8 cellular contexts compared by ENCODE assay signal in the genomic region with DNA sequence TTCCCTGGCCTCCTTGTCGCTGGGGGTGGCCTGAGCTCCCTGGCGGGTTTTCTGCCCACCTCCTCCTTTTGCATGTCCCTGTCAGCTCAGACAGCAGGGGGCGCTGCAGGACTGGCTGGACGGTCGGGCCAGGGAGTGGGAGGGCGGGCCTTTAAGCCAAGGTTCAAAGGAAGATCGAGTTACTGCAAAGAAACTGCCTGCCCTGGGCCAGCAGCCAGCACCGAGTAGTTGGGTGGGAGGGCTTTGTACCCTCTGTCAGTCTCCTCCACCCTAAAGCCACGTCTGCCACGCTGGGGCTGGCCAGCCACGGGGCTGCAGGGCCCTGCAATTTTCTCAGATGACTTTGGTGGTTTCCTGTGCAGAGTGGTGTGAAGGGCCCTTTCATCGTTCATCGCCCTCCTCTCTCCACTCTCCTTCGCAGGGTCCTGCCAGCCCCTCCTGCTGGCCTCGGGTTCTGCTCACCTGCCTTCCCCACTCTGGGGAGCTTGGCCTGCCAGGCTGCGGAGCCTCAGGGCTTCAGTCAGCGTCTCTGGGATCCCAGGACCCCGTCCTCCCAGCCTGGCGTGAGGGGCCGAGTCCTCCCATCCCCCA. TPM values are rescaled to one million over a fixed set of nuclear protein-coding genes. Genes with fewer than 3 reads are reported as not detected.
DNase-seq lines count a peak whose midpoint lies in the region; ATAC-seq and TF ChIP-seq lines count a peak whose summit lies in the region.

No MANE protein-coding gene starts in this region.

- no peak overlapping the region for H3K4me3 Mint-ChIP-seq in activated naive CD8-positive, alpha-beta T cell treated with anti-CD3 and anti-CD28 coated beads, Interleukin-2, amount 50 U/mL, for 24 hours

- no peak for TF ChIP-seq POLR2A in tibial nerve (IDR thresholded peaks at IDR 0.05)

- DNase-seq in AG10803 (ENCODE audit: low read depth) (peak; percentile 67), NCI-H1105 (lab: John Stamatoyannopoulos, UW) (peak; percentile 71), heart right ventricle (peak; percentile 94 to 96), posterior cingulate gyrus (peak; percentile 79 to 98 (median 94)), tibial nerve (ENCODE audit: low spot score in 2 of 2) (peak; percentile 93 to 98)
- peak; percentile 97 for DNase-seq in activated naive CD8-positive, alpha-beta T cell treated with anti-CD3 and anti-CD28 coated beads, Interleukin-2, amount 50 U/mL, for 24 hours

- TF ChIP-seq CTCF in AG10803 (conservative IDR thresholded peaks at IDR 0.05; ENCODE audit: low read length) = peak; percentile 76
- peak; percentile 66 for TF ChIP-seq CTCF in SU-DHL-6 (IDR thresholded peaks at IDR 0.05; ENCODE audit: insufficient read depth, low read length, poor library complexity, severe bottlenecking)
- peak; percentile 94 to 98 (median 96) for TF ChIP-seq CTCF in heart right ventricle (IDR thresholded peaks at IDR 0.05)
- TF ChIP-seq CTCF in tibial nerve (IDR thresholded peaks at IDR 0.05) = peak; percentile 89 to 99 (median 91)

- no peaks in the 10 kb centered on the region for H4K20me1 ChIP-seq in SU-DHL-6 (ENCODE audit: low read depth, low read length)

- no peaks in the 10 kb centered on the region for H3K4me1 Mint-ChIP-seq in activated naive CD8-positive, alpha-beta T cell treated with anti-CD3 and anti-CD28 coated beads, Interleukin-2, amount 50 U/mL, for 24 hours

- H3K9me3 ChIP-seq in SU-DHL-6 (ENCODE audit: insufficient read depth, low read length) (no peaks in the 10 kb centered on the region), heart right ventricle (no peaks in the 10 kb centered on the region), tibial nerve (no peaks in the 10 kb centered on the region)

- H3K27me3 Mint-ChIP-seq in activated naive CD8-positive, alpha-beta T cell treated with anti-CD3 and anti-CD28 coated beads, Interleukin-2, amount 50 U/mL, for 24 hours = no peaks in the 10 kb centered on the region

- H3K9me2 ChIP-seq in SU-DHL-6 (replicated peaks; ENCODE audit: insufficient read depth, low read length) = no peaks in the 10 kb centered on the region

- H3K79me2 ChIP-seq in SU-DHL-6 (ENCODE audit: insufficient read depth, low read length) = no peaks in the 10 kb centered on the region

- no peaks in the 10 kb centered on the region for H3K27me3 ChIP-seq in SU-DHL-6 (ENCODE audit: low read length)
- H3K27me3 ChIP-seq in heart right ventricle = peaks cover 0 to 1% (median 0%) of the 10 kb centered on the region in 7 donors
- no peaks in the 10 kb centered on the region for H3K27me3 ChIP-seq in tibial nerve

- no peak overlapping the region for H3K27ac Mint-ChIP-seq in activated naive CD8-positive, alpha-beta T cell treated with anti-CD3 and anti-CD28 coated beads, Interleukin-2, amount 50 U/mL, for 24 hours

- H3K9ac ChIP-seq in SU-DHL-6 (ENCODE audit: low read length) = no peak overlapping the region

- intact Hi-C loops in heart right ventricle (cut with DNase I) = loop anchor here (1.0 to 10.0 kb wide), 8 partner anchors 48 to 225 kb away; no protein-coding TSS in a partner anchor
- intact Hi-C loops in posterior cingulate gyrus (cut with DNase I) = loop anchor here (1.0 kb wide), 1 partner anchor 78 kb away; no protein-coding TSS in a partner anchor

- peak; percentile 68 for ATAC-seq in GM19351 (IDR thresholded peaks at IDR 0.05; ENCODE audit: unreplicated experiment)
- peak; percentile 92 for ATAC-seq in activated naive CD8-positive, alpha-beta T cell treated with anti-CD3 and anti-CD28 coated beads, Interleukin-2, amount 50 U/mL, for 24 hours
- ATAC-seq in heart right ventricle = peak; percentile 93 to 97 (median 96)

- no peak overlapping the region for H3K4me3 ChIP-seq in AG10803 (ENCODE audit: low read length)
- no peak overlapping the region for H3K4me3 ChIP-seq in SU-DHL-6 (ENCODE audit: insufficient read depth, low read length, poor library complexity, severe bottlenecking)
- H3K4me3 ChIP-seq in heart right ventricle = peak overlapping the region in 5 of 10 donors; percentile 4 to 24 (median 20)
- peak overlapping the region in 2 of 4 donors; percentile 23 to 26 for H3K4me3 ChIP-seq in tibial nerve

- H3K36me3 Mint-ChIP-seq in activated naive CD8-positive, alpha-beta T cell treated with anti-CD3 and anti-CD28 coated beads, Interleukin-2, amount 50 U/mL, for 24 hours (ENCODE audit: low read depth) = no peaks in the 10 kb centered on the region

- peak in 1 of 2 donors; percentile 15 for TF ChIP-seq EP300 in tibial nerve (IDR thresholded peaks at IDR 0.05)

- no peak overlapping the region for H3K4me2 ChIP-seq in SU-DHL-6 (ENCODE audit: low read depth, low read length, poor library complexity, severe bottlenecking)

- no peaks in the 10 kb centered on the region for H3F3A ChIP-seq in SU-DHL-6 (ENCODE audit: insufficient read depth)

- H3K36me3 ChIP-seq in SU-DHL-6 (ENCODE audit: low read length) (no peaks in the 10 kb centered on the region), heart right ventricle (no peaks in the 10 kb centered on the region), tibial nerve (no peaks in the 10 kb centered on the region)

- H3K9me3 Mint-ChIP-seq in activated naive CD8-positive, alpha-beta T cell treated with anti-CD3 and anti-CD28 coated beads, Interleukin-2, amount 50 U/mL, for 24 hours = no peaks in the 10 kb centered on the region

- 13 to 18% methylated on average over 20 of the region's 20 CpGs for WGBS in heart right ventricle, 2 donors
- 10 to 21% methylated on average over 15 to 19 of the region's 20 CpGs for WGBS in tibial nerve, 2 donors

- H3K4me1 ChIP-seq in heart right ventricle (peaks cover 6 to 22% (median 14%) of the 10 kb centered on the region in 9 donors), tibial nerve (peaks cover 0 to 14% (median 13%) of the 10 kb centered on the region in 4 donors)

- no peak overlapping the region for H2AFZ ChIP-seq in SU-DHL-6 (ENCODE audit: low read depth, low read length, severe bottlenecking)

- H3K27ac ChIP-seq in SU-DHL-6 (ENCODE audit: low read depth, low read length) (no peak overlapping the region), heart right ventricle (peak overlapping the region in 6 of 10 donors; percentile 36 to 56 (median 48)), tibial nerve (peak overlapping the region in 1 of 4 donors; percentile 2)

RNA-seq across cellular contexts. Expression of a gene that starts 12.3 kb away (rescaled TPM):
- total RNA-seq in heart right ventricle (under 1 TPM in 1 of 10 donors, not detected in 9; 0.70 TPM), tibial nerve (1 to 10 TPM in 1 of 4 donors, under 1 TPM in 1, not detected in 2; 0.59 to 2.8 TPM)
- polyA plus RNA-seq in heart right ventricle = not detected

RNA-seq across cellular contexts. Expression of a gene that starts 17.9 kb away (rescaled TPM):
- not detected for total RNA-seq in heart right ventricle
- not detected for polyA plus RNA-seq in heart right ventricle
- not detected for total RNA-seq in tibial nerve

RNA-seq across cellular contexts. Expression of a gene that starts 52.3 kb away (rescaled TPM):
- total RNA-seq in heart right ventricle (10 to 100 TPM; 28.0 to 41.0 (median 32.5) TPM), tibial nerve (10 to 100 TPM; 41.6 to 96.4 (median 55.1) TPM)
- 10 to 100 TPM; 29.5 to 38.2 TPM for polyA plus RNA-seq in heart right ventricle

RNA-seq across cellular contexts. Expression of a gene that starts 53.6 kb away (rescaled TPM):
- total RNA-seq in heart right ventricle = 1 to 10 TPM in 2 of 10 donors, under 1 TPM in 8; 0.07 to 1.5 (median 0.26) TPM
- polyA plus RNA-seq in heart right ventricle = under 1 TPM; 0.29 to 0.41 TPM
- 100 to 1,000 TPM in 3 of 4 donors, 10 to 100 TPM in 1; 77.4 to 211 (median 117) TPM for total RNA-seq in tibial nerve
